29 cellular contexts compared by ENCODE assay signal in the genomic region with DNA sequence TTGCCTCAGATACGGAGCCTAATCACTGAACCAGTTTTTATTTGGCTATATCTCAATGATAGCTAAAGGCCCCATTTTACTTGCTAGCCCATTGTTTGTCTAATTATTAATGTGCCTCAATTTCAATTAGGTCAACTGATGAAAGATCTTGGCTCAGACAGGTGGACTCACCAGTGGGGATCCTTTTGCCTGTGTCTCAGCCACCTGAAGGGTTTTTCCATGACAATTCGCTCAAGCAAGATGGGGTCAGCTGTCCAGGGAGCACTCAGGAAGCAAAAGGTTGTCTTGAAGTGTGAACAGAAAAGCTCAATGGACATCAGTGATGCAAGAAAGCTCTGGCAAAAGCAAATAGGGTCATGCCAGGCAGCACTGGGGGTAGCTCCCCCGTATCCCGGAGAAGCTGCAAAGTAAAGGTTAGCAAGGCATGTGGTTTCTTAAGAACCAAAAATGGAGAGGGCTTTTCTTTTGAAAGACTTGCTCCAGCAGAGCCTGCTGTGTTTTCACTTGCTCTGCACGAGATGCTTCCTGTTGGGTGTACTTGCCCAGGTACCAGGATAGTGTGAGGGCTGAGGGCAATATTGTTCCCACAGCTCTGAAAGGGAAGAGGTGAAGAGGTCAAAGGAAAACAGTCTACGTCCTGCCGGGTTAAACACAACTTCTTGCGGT.
"Had no signal": no experiment of that assay in that cellular context is flagged by ENCODE, and none has a peak within 500 bp of the region (broad histone marks: within the 10 kb centered on the region; RNA-seq: fewer than 3 reads in every experiment).

No MANE protein-coding gene starts in this region.

- H3K4me1 ChIP-seq: colonic mucosa, esophagus squamous epithelium, gastroesophageal sphincter, heart right ventricle had no signal

- H3K9me3 ChIP-seq: colonic mucosa, esophagus squamous epithelium had no signal

- H3K36me3 ChIP-seq: brain microvascular endothelial cell, colonic mucosa, esophagus squamous epithelium, gastroesophageal sphincter, heart right ventricle had no signal

- ATAC-seq: activated T-cell treated with anti-CD3 and anti-CD28 coated beads, Interleukin-2, amount 50 U/mL, for 4 hours; activated T-helper 17 cell treated with anti-CD3 and anti-CD28 coated beads, Interleukin-2, amount 50 U/mL, for 72 hours; gastroesophageal sphincter; heart right ventricle; WTC11 had no signal

- DNase-seq: activated CD4-positive, alpha-beta memory T cell treated with anti-CD3 and anti-CD28 coated beads, Interleukin-2, amount 10 ng/mL, durations not matched to agents 7 days and 5 days; activated CD4-positive, alpha-beta T cell treated with anti-CD3 and anti-CD28 coated beads for 1 hour; activated CD4-positive, alpha-beta T cell treated with anti-CD3 and anti-CD28 coated beads for 4 hours; activated CD4-positive, alpha-beta T cell treated with anti-CD3 and anti-CD28 coated beads, Interleukin-2, amount 10 ng/mL, durations not matched to agents 7 days and 5 days; activated CD4-positive, alpha-beta T cell treated with anti-CD3 and anti-CD28 coated beads, Interleukin-2, amount 50 U/mL, for 4 hours; activated effector memory CD4-positive, alpha-beta T cell treated with Interleukin-2 at 50 U/mL for 16 hours; activated gamma-delta T cell treated with Interleukin-2 at 50 U/mL for 16 hours; activated naive CD4-positive, alpha-beta T cell treated with anti-CD3 and anti-CD28 coated beads, Interleukin-2, amount 50 U/mL, for 16 hours; activated naive CD4-positive, alpha-beta T cell treated with Interleukin-2 at 50 U/mL for 16 hours; activated T-cell treated with anti-CD3 and anti-CD28 coated beads, Interleukin-2, amount 50 U/mL, for 4 hours; amniotic stem cell; anterior cingulate cortex; brain microvascular endothelial cell; colonic mucosa; effector CD8-positive, alpha-beta T cell; esophagus squamous epithelium; foreskin melanocyte; heart right ventricle; T-helper 2 cell had no signal

- H3K27me3 ChIP-seq: brain microvascular endothelial cell, colonic mucosa, gastroesophageal sphincter had no signal

- H3K27ac ChIP-seq: brain microvascular endothelial cell, colonic mucosa, epithelial cell of prostate, esophagus squamous epithelium, gastroesophageal sphincter, heart right ventricle, VCaP had no signal

- FAIRE-seq: astrocyte, bronchial epithelial cell, endometrium, endothelial cell of umbilical vein, TTC549 had no signal

- H3K4me3 ChIP-seq: colonic mucosa, esophagus squamous epithelium, gastroesophageal sphincter, heart right ventricle had no signal
